In the genomic region with DNA sequence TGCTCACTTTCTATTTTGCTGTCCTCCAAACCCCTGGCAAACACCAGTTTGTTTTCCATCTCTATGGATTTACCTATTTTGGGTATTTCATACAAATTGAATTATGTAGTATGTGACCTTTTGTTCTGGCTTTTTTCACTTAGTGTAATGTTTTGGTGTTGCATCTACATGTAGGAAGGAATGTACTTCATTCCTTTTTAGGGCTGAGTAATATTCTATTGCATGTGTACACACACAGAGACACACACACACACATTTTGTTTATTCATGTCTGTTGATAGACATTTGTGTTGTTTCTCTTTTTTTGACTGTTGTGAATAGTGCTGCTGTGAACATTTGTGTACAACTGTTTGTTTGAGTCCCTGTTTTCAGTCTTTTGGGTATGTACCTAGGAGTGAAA, we compare ENCODE assay signal across 28 cellular contexts.
"Had no signal": no experiment of that assay in that cellular context is flagged by ENCODE, and none has a peak within 500 bp of the region (broad histone marks: within the 10 kb centered on the region; RNA-seq: fewer than 3 reads in every experiment).

No MANE protein-coding gene starts in this region.

- H3K36me3 ChIP-seq: neural progenitor cell, ovary, right lobe of liver, sigmoid colon, stomach, thoracic aorta, thyroid gland, tibial nerve, upper lobe of left lung, vagina had no signal

- H3K27ac Mint-ChIP-seq: nephron; neural progenitor cell; progenitor cell of endocrine pancreas; stimulated activated effector memory CD8-positive, alpha-beta T cell treated with anti-CD3 and anti-CD28 coated beads, Interleukin-12 subunit alpha, Interleukin-12 subunit beta, amount 100 ng/mL, for 72 hours; stimulated activated naive B cell treated with anti-CD40 and anti-IgM and Interleukin-4, amounts not matched to agents 10 μg/mL and 1 μg/mL and 100 μg/mL, for 72 hours; stimulated activated naive CD8-positive, alpha-beta T cell treated with anti-CD3 and anti-CD28 coated beads, Interleukin-15, Interleukin-2, amounts not matched to agents 100 ng/mL and 50 ng/mL, for 24 hours had no signal

- H3K27me3 Mint-ChIP-seq: progenitor cell of endocrine pancreas; stimulated activated naive B cell treated with anti-CD40 and anti-IgM and Interleukin-4, amounts not matched to agents 10 μg/mL and 1 μg/mL and 100 μg/mL, for 72 hours; stimulated activated naive CD8-positive, alpha-beta T cell treated with anti-CD3 and anti-CD28 coated beads, Interleukin-15, Interleukin-2, amounts not matched to agents 100 ng/mL and 50 ng/mL, for 24 hours had no signal

- ATAC-seq: psoas muscle; right cardiac atrium; right lobe of liver; stimulated activated effector memory CD8-positive, alpha-beta T cell treated with anti-CD3 and anti-CD28 coated beads, Interleukin-12 subunit alpha, Interleukin-12 subunit beta, amount 100 ng/mL, for 72 hours had no signal

- H3K4me3 ChIP-seq: neural progenitor cell, ovary, psoas muscle, right lobe of liver, sigmoid colon, stomach, thoracic aorta, thyroid gland, tibial nerve, upper lobe of left lung, vagina had no signal

- H3K4me3 Mint-ChIP-seq: nephron; neural progenitor cell; stimulated activated effector memory CD8-positive, alpha-beta T cell treated with anti-CD3 and anti-CD28 coated beads, Interleukin-12 subunit alpha, Interleukin-12 subunit beta, amount 100 ng/mL, for 72 hours; stimulated activated naive B cell treated with anti-CD40 and anti-IgM and Interleukin-4, amounts not matched to agents 10 μg/mL and 1 μg/mL and 100 μg/mL, for 72 hours; stimulated activated naive CD8-positive, alpha-beta T cell treated with anti-CD3 and anti-CD28 coated beads, Interleukin-15, Interleukin-2, amounts not matched to agents 100 ng/mL and 50 ng/mL, for 24 hours had no signal

- DNase-seq: occipital lobe; ovary; posterior cingulate gyrus; psoas muscle; right cardiac atrium; right lobe of liver; sigmoid colon; small intestine; stimulated activated CD4-positive, alpha-beta T cell treated with anti-CD3 and anti-CD28 coated beads, Interleukin-15, amount 100 ng/mL, for 24 hours; stimulated activated CD4-positive, alpha-beta T cell treated with anti-CD3 and anti-CD28 coated beads, Interleukin-2, amount 100 ng/mL, for 24 hours; stimulated activated CD4-positive, alpha-beta T cell treated with anti-CD3 and anti-CD28 coated beads, Interleukin-2, amount 100 ng/mL, for 48 hours; stimulated activated CD4-positive, alpha-beta T cell treated with anti-CD3 and anti-CD28 coated beads, Interleukin-4, amount 100 ng/mL, for 24 hours; stimulated activated naive B cell treated with anti-CD40 and anti-IgM and Interleukin-4, amounts not matched to agents 10 μg/mL and 1 μg/mL and 100 μg/mL, for 72 hours; stimulated activated naive CD4-positive, alpha-beta T cell treated with Interleukin-2 at 50 U/mL for 16 hours; stomach; thyroid gland; trophoblast cell; upper lobe of left lung had no signal

- H3K36me3 Mint-ChIP-seq: stimulated activated effector memory CD8-positive, alpha-beta T cell treated with anti-CD3 and anti-CD28 coated beads, Interleukin-12 subunit alpha, Interleukin-12 subunit beta, amount 100 ng/mL, for 72 hours had no signal

- H3K4me1 ChIP-seq: parathyroid adenoma, right lobe of liver, thyroid gland had no signal

- H3K9me3 ChIP-seq: ovary, psoas muscle, right lobe of liver, sigmoid colon, stomach, thoracic aorta, thyroid gland, tibial nerve, upper lobe of left lung, vagina had no signal

- H3K27ac ChIP-seq: neural progenitor cell, ovary, parathyroid adenoma, psoas muscle, right lobe of liver, sigmoid colon, stomach, thoracic aorta, thyroid gland, tibial nerve, upper lobe of left lung, vagina had no signal

- FAIRE-seq: small intestine, urothelium cell line had no signal
